ENCODE assay signal across 31 cellular contexts in genomic region chr9:112310826-112311225, GRCh38. TPM values are rescaled to one million over a fixed set of nuclear protein-coding genes. Genes with fewer than 3 reads are reported as not detected.
A peak's percentile ranks its signal among the peaks of the same experiment; 100 is the strongest.
DNase-seq lines count a peak whose midpoint lies in the region; ATAC-seq and TF ChIP-seq lines count a peak whose summit lies in the region.
"Had no signal": no experiment of that assay in that cellular context is flagged by ENCODE, and none has a peak within 500 bp of the region (broad histone marks: within the 10 kb centered on the region; RNA-seq: fewer than 3 reads in every experiment).

No MANE protein-coding gene starts in this region.

- peaks cover 34% of the 10 kb centered on the region for H3K4me1 ChIP-seq in HAP-1
- H3K4me1 ChIP-seq in iPS-20b (ENCODE audit: insufficient read depth, low read length), result peaks cover 27% of the 10 kb centered on the region
- no peaks in the 10 kb centered on the region for H3K4me1 ChIP-seq in osteoblast (ENCODE audit: insufficient read depth, low read length)
- no peaks in the 10 kb centered on the region; a peak in 1 of 4 replicates for H3K4me1 ChIP-seq in SK-N-SH (ENCODE audit: control insufficient read depth in 1 of 2, insufficient read depth in 2 of 2, low read depth in 1 of 2, low read length in 1 of 2)
- H3K4me1 ChIP-seq: BLaER1, psoas muscle had no signal

- TF ChIP-seq CTCF in osteoblast (IDR thresholded peaks at IDR 0.05; ENCODE audit: extremely low read depth, low read depth, low read length) (no peak), SK-N-SH (IDR thresholded peaks at IDR 0.05) (no peak), HFFc6 (IDR thresholded peaks at IDR 0.05) (no peak)

- H3K27ac ChIP-seq in iPS-20b (ENCODE audit: low read length) (no peak overlapping the region), osteoblast (ENCODE audit: low read depth, low read length) (no peak overlapping the region), SK-N-SH (ENCODE audit: low read depth in 2 of 2, low read length in 1 of 2) (no peak overlapping the region)
- H3K27ac ChIP-seq: BLaER1, epithelial cell of prostate, PC-9, psoas muscle, sigmoid colon, tibial artery had no signal

- H3K79me2 ChIP-seq in osteoblast (ENCODE audit: insufficient read depth, low read length) (peaks cover 96% of the 10 kb centered on the region), SK-N-SH (ENCODE audit: insufficient read depth) (peaks cover 98% of the 10 kb centered on the region)

- H3K9ac ChIP-seq in iPS-20b (ENCODE audit: low read depth, low read length) (no peak overlapping the region), SK-N-SH (no peak overlapping the region)
- H3K9ac ChIP-seq: BLaER1 had no signal

- DNase-seq in HAP-1 (ENCODE audit: low spot score in 2 of 2) (peak; percentile 65 to 98), T-cell (no peak), osteoblast (ENCODE audit: insufficient read length, low spot score, missing footprints) (peak; percentile 46), superior temporal gyrus (ENCODE audit: extremely low spot score) (no peak), SK-N-SH (no peak), HFFc6 (no peak)
- DNase-seq: activated CD4-positive, alpha-beta T cell treated with anti-CD3 and anti-CD28 coated beads for 36 hours; activated CD8-positive, alpha-beta T cell treated with anti-CD3 and anti-CD28 coated beads for 36 hours; activated naive CD4-positive, alpha-beta T cell treated with anti-CD3 and anti-CD28 coated beads, Interleukin-2, amount 50 U/mL, for 16 hours; amygdala; effector CD4-positive, alpha-beta T cell; hippocampal formation; KBM-7; mammary epithelial cell; NCI-H1092; NCI-H1694 treated with DMSO at 0.1 percent for 48 hours; NCI-H2171; NCI-H510A; occipital lobe; PC-9; psoas muscle; Right ventricle myocardium superior; sigmoid colon; stimulated activated CD4-positive, alpha-beta T cell treated with anti-CD3 and anti-CD28 coated beads, Interleukin-12 subunit alpha, Interleukin-12 subunit beta, amount 100 ng/mL, for 4 hours; stimulated activated CD4-positive, alpha-beta T cell treated with anti-CD3 and anti-CD28 coated beads, Interleukin-2, amount 100 ng/mL, for 48 hours; tibial artery had no signal

- H2AFZ ChIP-seq in osteoblast (ENCODE audit: low read length) (no peak overlapping the region), SK-N-SH (ENCODE audit: low read depth) (no peak overlapping the region)
- H2AFZ ChIP-seq: PC-9 had no signal

- no peaks in the 10 kb centered on the region for H3F3A ChIP-seq in SK-N-SH (replicated peaks; ENCODE audit: insufficient read depth)

- H3K9me2 ChIP-seq in SK-N-SH, result no peaks in the 10 kb centered on the region

- H3K9me3 Mint-ChIP-seq in T-cell, result no peaks in the 10 kb centered on the region
- H3K9me3 Mint-ChIP-seq in HFFc6, result no peaks in the 10 kb centered on the region
- H3K9me3 Mint-ChIP-seq: activated CD8-positive, alpha-beta T cell treated with anti-CD3 and anti-CD28 coated beads for 36 hours; activated T-helper 17 cell treated with anti-CD3 and anti-CD28 coated beads, Interleukin-2, amount 50 U/mL, for 72 hours had no signal

- H3K27me3 ChIP-seq in HAP-1 (ENCODE audit: low read depth), result no peaks in the 10 kb centered on the region
- H3K27me3 ChIP-seq in iPS-20b (ENCODE audit: insufficient read depth, low read length), result no peaks in the 10 kb centered on the region
- no peaks in the 10 kb centered on the region for H3K27me3 ChIP-seq in osteoblast (ENCODE audit: insufficient read depth, low read length)
- no peaks in the 10 kb centered on the region for H3K27me3 ChIP-seq in SK-N-SH (ENCODE audit: insufficient read depth)
- H3K27me3 ChIP-seq: BLaER1, sigmoid colon, tibial artery had no signal

- peaks cover 15% of the 10 kb centered on the region for H3K36me3 Mint-ChIP-seq in T-cell
- H3K36me3 Mint-ChIP-seq in HFFc6 (ENCODE audit: low read depth), result peaks cover 5% of the 10 kb centered on the region; the same call in 1 of the 2 replicates

- H3K4me2 ChIP-seq in osteoblast (ENCODE audit: insufficient read depth, low read length) (no peak overlapping the region), SK-N-SH (no peak overlapping the region)
- H3K4me2 ChIP-seq: BLaER1, PC-9 had no signal

- H3K27me3 Mint-ChIP-seq in T-cell (no peaks in the 10 kb centered on the region), HFFc6 (ENCODE audit: insufficient read depth) (no peaks in the 10 kb centered on the region)
- H3K27me3 Mint-ChIP-seq: activated CD4-positive, alpha-beta T cell treated with anti-CD3 and anti-CD28 coated beads for 36 hours; activated CD8-positive, alpha-beta T cell treated with anti-CD3 and anti-CD28 coated beads for 36 hours; activated T-helper 17 cell treated with anti-CD3 and anti-CD28 coated beads, Interleukin-2, amount 50 U/mL, for 72 hours had no signal

- H3K4me3 Mint-ChIP-seq in T-cell, result no peak overlapping the region
- H3K4me3 Mint-ChIP-seq in HFFc6, result no peak overlapping the region
- H3K4me3 Mint-ChIP-seq: activated CD4-positive, alpha-beta T cell treated with anti-CD3 and anti-CD28 coated beads for 36 hours; activated CD8-positive, alpha-beta T cell treated with anti-CD3 and anti-CD28 coated beads for 36 hours; activated T-helper 17 cell treated with anti-CD3 and anti-CD28 coated beads, Interleukin-2, amount 50 U/mL, for 72 hours had no signal

- no peak for TF ChIP-seq RAD21 in SK-N-SH (IDR thresholded peaks at IDR 0.05; ENCODE audit: low read length)

- H3K9me3 ChIP-seq in HAP-1 (no peaks in the 10 kb centered on the region), iPS-20b (ENCODE audit: insufficient read depth, low read depth, low read length) (no peaks in the 10 kb centered on the region), osteoblast (ENCODE audit: low read depth, low read length) (no peaks in the 10 kb centered on the region), SK-N-SH (no peaks in the 10 kb centered on the region)
- H3K9me3 ChIP-seq: psoas muscle, sigmoid colon, tibial artery had no signal

- no peak for ATAC-seq in T-cell (replicated peaks in 1 of 4)
- ATAC-seq: activated CD4-positive, alpha-beta T cell treated with anti-CD3 and anti-CD28 coated beads for 36 hours; activated CD8-positive, alpha-beta T cell treated with anti-CD3 and anti-CD28 coated beads for 36 hours; activated T-helper 17 cell treated with anti-CD3 and anti-CD28 coated beads, Interleukin-2, amount 50 U/mL, for 72 hours; GM12878; psoas muscle had no signal

- WGBS in SK-N-SH (ENCODE audit: low lambda C conversion rate), result 96% methylated on average over 4 of the region's 4 CpGs

- in situ Hi-C loops in HAP-1 (cut with MboI; ENCODE audit: low sequenced_read_pairs), result no loop called here

- peaks cover 41% of the 10 kb centered on the region for H4K20me1 ChIP-seq in osteoblast (ENCODE audit: insufficient read depth, low read length)
- peaks cover 51% of the 10 kb centered on the region for H4K20me1 ChIP-seq in SK-N-SH (ENCODE audit: insufficient read depth)

- H3K4me1 Mint-ChIP-seq in T-cell (peaks cover 61 to 71% (median 70%) of the 10 kb centered on the region in 3 donors), HFFc6 (ENCODE audit: low read depth) (peaks cover 6% of the 10 kb centered on the region)

- H3K27ac Mint-ChIP-seq in T-cell (peak overlapping the region; percentile 5 to 21), HFFc6 (no peak overlapping the region; the same call in 1 of the 2 replicates)
- H3K27ac Mint-ChIP-seq: activated CD4-positive, alpha-beta T cell treated with anti-CD3 and anti-CD28 coated beads for 36 hours; activated CD8-positive, alpha-beta T cell treated with anti-CD3 and anti-CD28 coated beads for 36 hours; activated T-helper 17 cell treated with anti-CD3 and anti-CD28 coated beads, Interleukin-2, amount 50 U/mL, for 72 hours had no signal

- CTCF ChIA-PET in T-cell (lab: Charles Lee), result no interaction called here
- CTCF ChIA-PET in SK-N-SH (lab: Yijun Ruan, JAX), result interaction anchor here (1.4 kb wide), 1 partner anchor 10 kb away, joined by 4 read pairs; no protein-coding TSS in a partner anchor

- H3K4me3 ChIP-seq in HAP-1 (no peak overlapping the region), iPS-20b (ENCODE audit: low read length) (peak overlapping the region; percentile 35), osteoblast (ENCODE audit: insufficient read depth, low read length) (no peak overlapping the region), SK-N-SH (ENCODE audit: low read depth in 2 of 2, low read length in 1 of 2) (no peak overlapping the region)
- H3K4me3 ChIP-seq: BLaER1, GM12878, PC-9, psoas muscle, sigmoid colon, tibial artery had no signal

- POLR2A ChIA-PET in T-cell (lab: Charles Lee) (no interaction called here), SK-N-SH (lab: Yijun Ruan, JAX) (interaction anchor here (0.5 kb wide), 1 partner anchor 11 kb away, joined by 3 read pairs; no protein-coding TSS in a partner anchor)

- no peaks in the 10 kb centered on the region for H3K36me3 ChIP-seq in HAP-1 (replicated peaks)
- H3K36me3 ChIP-seq in iPS-20b (ENCODE audit: insufficient read depth, low read depth, low read length), result no peaks in the 10 kb centered on the region
- no peaks in the 10 kb centered on the region for H3K36me3 ChIP-seq in osteoblast (ENCODE audit: insufficient read depth, low read length)
- H3K36me3 ChIP-seq in SK-N-SH (replicated peaks in 1 of 2; ENCODE audit: control insufficient read depth in 1 of 2, insufficient read depth in 2 of 2, low read length in 1 of 2), result peaks cover 0 to 15% of the 10 kb centered on the region in 2 experiments
- H3K36me3 ChIP-seq: sigmoid colon, tibial artery had no signal

- TF ChIP-seq EP300 in SK-N-SH (IDR thresholded peaks at IDR 0.05; ENCODE audit: borderline replicate concordance in 1 of 2, low read depth in 1 of 2, low read length in 1 of 2), result no peak

TF ChIP-seq in SK-N-SH, 30 proteins besides CTCF, POLR2A, EP300 and RAD21:
- no peak for TF ChIP-seq PBX3 (IDR thresholded peaks at IDR 0.05)
- no peak for TF ChIP-seq SIN3A (IDR thresholded peaks at IDR 0.05; ENCODE audit: borderline replicate concordance, low read depth, low read length)
- TF ChIP-seq YY1 (IDR thresholded peaks at IDR 0.05; ENCODE audit: low read depth), result no peak
- no peak for TF ChIP-seq RCOR1 (IDR thresholded peaks at IDR 0.05; ENCODE audit: low read length)
- no peak for TF ChIP-seq NFIC (IDR thresholded peaks at IDR 0.05; ENCODE audit: borderline replicate concordance)
- no peak for TF ChIP-seq CHD2 (IDR thresholded peaks at IDR 0.05; ENCODE audit: low read length, partially characterized antibody)

RNA-seq across cellular contexts. Expression of gene PTBP3, which starts 22.6 kb away (rescaled TPM):
- 100 to 1,000 TPM; 107 to 116 (median 109) TPM for total RNA-seq in T-cell
- total RNA-seq in osteoblast, result 41.0 and 42.0 TPM in 2 replicates
- 6.1 and 7.5 TPM in 2 replicates for polyA plus RNA-seq in SK-N-SH (2012; rRNA removed)
- 8.5 and 8.7 TPM in 2 replicates for polyA plus RNA-seq in SK-N-SH (2012; cell fraction: cytosol; rRNA removed)
- 11.6 and 33.9 TPM in 2 replicates for polyA plus RNA-seq in SK-N-SH (2012; cell fraction: nucleus; rRNA removed)
- total RNA-seq in HFFc6 (2021; fragmentation: NEBNext Ultra II Directional; extraction: Animal tissue kit (Norgen Biotek cat#: 25700)), result 10 to 100 TPM; 31.1 to 52.5 (median 39.7) TPM

Comparison
In these comparisons a context has a peak if more than half of its experiments do, and no peak if none do; other contexts are left out.
1. DNase-seq: peak in HAP-1 (2 of 2) and osteoblast (single experiment); none in T-cell (0 of 34), superior temporal gyrus (single experiment), SK-N-SH (single experiment) and HFFc6 (single experiment).